1 cellular context compared by ENCODE assay signal in genomic region chr9:71716138-71716909, GRCh38.
TF ChIP-seq lines count a peak whose summit lies in the region.

No MANE protein-coding gene starts in this region.

TF ChIP-seq in HCT116, 20 proteins besides CTCF, POLR2A, EP300 and RAD21 (continued from another document):
- TF ChIP-seq, protein P1, sequence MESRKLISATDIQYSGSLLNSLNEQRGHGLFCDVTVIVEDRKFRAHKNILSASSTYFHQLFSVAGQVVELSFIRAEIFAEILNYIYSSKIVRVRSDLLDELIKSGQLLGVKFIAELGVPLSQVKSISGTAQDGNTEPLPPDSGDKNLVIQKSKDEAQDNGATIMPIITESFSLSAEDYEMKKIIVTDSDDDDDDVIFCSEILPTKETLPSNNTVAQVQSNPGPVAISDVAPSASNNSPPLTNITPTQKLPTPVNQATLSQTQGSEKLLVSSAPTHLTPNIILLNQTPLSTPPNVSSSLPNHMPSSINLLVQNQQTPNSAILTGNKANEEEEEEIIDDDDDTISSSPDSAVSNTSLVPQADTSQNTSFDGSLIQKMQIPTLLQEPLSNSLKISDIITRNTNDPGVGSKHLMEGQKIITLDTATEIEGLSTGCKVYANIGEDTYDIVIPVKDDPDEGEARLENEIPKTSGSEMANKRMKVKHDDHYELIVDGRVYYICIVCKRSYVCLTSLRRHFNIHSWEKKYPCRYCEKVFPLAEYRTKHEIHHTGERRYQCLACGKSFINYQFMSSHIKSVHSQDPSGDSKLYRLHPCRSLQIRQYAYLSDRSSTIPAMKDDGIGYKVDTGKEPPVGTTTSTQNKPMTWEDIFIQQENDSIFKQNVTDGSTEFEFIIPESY (IDR thresholded peaks at IDR 0.05; ENCODE audit: extremely low read depth, insufficient replicate concordance, low read length) = no peak
- TF ChIP-seq FOSL1 (IDR thresholded peaks at IDR 0.05; ENCODE audit: low read depth) = no peak
- no peak for TF ChIP-seq MAX (IDR thresholded peaks at IDR 0.05)
- no peak for TF ChIP-seq ZFX (IDR thresholded peaks at IDR 0.05)
- no peak for TF ChIP-seq EZH2 (IDR thresholded peaks at IDR 0.05)
- TF ChIP-seq, protein P2, sequence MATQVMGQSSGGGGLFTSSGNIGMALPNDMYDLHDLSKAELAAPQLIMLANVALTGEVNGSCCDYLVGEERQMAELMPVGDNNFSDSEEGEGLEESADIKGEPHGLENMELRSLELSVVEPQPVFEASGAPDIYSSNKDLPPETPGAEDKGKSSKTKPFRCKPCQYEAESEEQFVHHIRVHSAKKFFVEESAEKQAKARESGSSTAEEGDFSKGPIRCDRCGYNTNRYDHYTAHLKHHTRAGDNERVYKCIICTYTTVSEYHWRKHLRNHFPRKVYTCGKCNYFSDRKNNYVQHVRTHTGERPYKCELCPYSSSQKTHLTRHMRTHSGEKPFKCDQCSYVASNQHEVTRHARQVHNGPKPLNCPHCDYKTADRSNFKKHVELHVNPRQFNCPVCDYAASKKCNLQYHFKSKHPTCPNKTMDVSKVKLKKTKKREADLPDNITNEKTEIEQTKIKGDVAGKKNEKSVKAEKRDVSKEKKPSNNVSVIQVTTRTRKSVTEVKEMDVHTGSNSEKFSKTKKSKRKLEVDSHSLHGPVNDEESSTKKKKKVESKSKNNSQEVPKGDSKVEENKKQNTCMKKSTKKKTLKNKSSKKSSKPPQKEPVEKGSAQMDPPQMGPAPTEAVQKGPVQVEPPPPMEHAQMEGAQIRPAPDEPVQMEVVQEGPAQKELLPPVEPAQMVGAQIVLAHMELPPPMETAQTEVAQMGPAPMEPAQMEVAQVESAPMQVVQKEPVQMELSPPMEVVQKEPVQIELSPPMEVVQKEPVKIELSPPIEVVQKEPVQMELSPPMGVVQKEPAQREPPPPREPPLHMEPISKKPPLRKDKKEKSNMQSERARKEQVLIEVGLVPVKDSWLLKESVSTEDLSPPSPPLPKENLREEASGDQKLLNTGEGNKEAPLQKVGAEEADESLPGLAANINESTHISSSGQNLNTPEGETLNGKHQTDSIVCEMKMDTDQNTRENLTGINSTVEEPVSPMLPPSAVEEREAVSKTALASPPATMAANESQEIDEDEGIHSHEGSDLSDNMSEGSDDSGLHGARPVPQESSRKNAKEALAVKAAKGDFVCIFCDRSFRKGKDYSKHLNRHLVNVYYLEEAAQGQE (IDR thresholded peaks at IDR 0.05; ENCODE audit: low read depth) = no peak
- no peak for TF ChIP-seq SIN3A (IDR thresholded peaks at IDR 0.05; ENCODE audit: low read depth)
- TF ChIP-seq CBX3 (IDR thresholded peaks at IDR 0.05; ENCODE audit: low read depth) = no peak
- no peak for TF ChIP-seq POLR2AphosphoS5 (IDR thresholded peaks at IDR 0.05; ENCODE audit: low read depth, low read length)
- no peak for TF ChIP-seq YY1 (IDR thresholded peaks at IDR 0.05; ENCODE audit: extremely low read depth, insufficient replicate concordance, low read depth, low read length)
- no peak for TF ChIP-seq ZNF274 (IDR thresholded peaks at IDR 0.05; ENCODE audit: low read depth, low read length)
